1 cellular context compared by ENCODE assay signal in the genomic region with DNA sequence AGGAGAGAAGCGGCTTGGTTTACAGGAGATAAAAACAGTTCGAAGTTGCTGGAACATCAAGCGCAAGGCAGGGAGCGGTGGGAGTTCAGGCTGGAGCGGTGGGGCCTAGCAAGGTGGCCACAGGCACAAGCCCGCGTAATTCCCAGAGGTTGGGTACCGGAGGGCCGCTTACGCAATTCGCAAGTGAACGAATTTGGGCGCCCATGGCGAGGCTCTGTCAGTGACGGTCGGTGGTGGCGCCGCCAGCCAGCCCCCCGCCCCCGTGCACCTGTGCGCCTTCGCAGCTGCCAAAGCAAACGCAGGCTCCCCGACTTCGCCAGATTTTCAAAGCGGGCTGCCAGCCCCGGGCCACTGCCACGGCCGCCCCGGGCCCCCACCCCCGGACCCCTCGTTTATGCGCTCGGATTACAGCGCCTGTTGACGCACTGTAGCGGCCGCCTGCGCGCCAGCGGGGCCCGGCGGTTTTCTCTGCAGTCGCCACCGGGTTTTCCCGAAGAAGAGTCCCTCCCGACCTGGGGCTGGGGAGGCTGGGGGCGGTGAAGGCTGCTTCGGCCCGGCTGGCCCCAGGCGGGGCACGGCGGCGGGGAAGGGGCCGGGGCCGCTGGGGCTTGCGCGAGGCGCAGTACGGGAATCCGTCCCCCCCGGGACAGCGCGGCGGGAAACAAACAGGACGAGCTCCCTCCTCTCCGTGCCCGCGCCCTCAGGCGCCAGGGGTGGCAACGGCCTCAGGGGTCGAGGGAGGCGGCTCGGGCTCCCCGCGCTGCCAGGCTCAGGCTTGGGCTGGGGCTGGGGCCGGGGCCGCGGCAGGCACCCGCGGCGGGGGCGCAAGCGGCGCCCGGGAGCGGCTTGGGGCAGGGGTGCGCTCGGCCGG.
TF ChIP-seq lines count a peak whose summit lies in the region.

No MANE protein-coding gene starts in this region.

TF ChIP-seq in GM12878, 131 proteins besides CTCF, POLR2A, EP300 and RAD21 (continued from another document):
- TF ChIP-seq, protein P1, sequence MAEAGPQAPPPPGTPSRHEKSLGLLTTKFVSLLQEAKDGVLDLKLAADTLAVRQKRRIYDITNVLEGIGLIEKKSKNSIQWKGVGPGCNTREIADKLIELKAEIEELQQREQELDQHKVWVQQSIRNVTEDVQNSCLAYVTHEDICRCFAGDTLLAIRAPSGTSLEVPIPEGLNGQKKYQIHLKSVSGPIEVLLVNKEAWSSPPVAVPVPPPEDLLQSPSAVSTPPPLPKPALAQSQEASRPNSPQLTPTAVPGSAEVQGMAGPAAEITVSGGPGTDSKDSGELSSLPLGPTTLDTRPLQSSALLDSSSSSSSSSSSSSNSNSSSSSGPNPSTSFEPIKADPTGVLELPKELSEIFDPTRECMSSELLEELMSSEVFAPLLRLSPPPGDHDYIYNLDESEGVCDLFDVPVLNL (IDR thresholded peaks at IDR 0.05; ENCODE audit: low read depth, low read length) = no peak
- TF ChIP-seq FOXK2 (IDR thresholded peaks at IDR 0.05) (no peak), NFYA (IDR thresholded peaks at IDR 0.05; ENCODE audit: borderline replicate concordance, low read depth, low read length) (no peak), KLF5 (IDR thresholded peaks at IDR 0.05; ENCODE audit: partially characterized antibody) (no peak), NFIC (IDR thresholded peaks at IDR 0.05; ENCODE audit: low read depth, low read length) (no peak), RB1 (IDR thresholded peaks at IDR 0.05; ENCODE audit: borderline replicate concordance) (no peak)
- TF ChIP-seq, protein P2, sequence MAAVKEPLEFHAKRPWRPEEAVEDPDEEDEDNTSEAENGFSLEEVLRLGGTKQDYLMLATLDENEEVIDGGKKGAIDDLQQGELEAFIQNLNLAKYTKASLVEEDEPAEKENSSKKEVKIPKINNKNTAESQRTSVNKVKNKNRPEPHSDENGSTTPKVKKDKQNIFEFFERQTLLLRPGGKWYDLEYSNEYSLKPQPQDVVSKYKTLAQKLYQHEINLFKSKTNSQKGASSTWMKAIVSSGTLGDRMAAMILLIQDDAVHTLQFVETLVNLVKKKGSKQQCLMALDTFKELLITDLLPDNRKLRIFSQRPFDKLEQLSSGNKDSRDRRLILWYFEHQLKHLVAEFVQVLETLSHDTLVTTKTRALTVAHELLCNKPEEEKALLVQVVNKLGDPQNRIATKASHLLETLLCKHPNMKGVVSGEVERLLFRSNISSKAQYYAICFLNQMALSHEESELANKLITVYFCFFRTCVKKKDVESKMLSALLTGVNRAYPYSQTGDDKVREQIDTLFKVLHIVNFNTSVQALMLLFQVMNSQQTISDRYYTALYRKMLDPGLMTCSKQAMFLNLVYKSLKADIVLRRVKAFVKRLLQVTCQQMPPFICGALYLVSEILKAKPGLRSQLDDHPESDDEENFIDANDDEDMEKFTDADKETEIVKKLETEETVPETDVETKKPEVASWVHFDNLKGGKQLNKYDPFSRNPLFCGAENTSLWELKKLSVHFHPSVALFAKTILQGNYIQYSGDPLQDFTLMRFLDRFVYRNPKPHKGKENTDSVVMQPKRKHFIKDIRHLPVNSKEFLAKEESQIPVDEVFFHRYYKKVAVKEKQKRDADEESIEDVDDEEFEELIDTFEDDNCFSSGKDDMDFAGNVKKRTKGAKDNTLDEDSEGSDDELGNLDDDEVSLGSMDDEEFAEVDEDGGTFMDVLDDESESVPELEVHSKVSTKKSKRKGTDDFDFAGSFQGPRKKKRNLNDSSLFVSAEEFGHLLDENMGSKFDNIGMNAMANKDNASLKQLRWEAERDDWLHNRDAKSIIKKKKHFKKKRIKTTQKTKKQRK (IDR thresholded peaks at IDR 0.05; ENCODE audit: low read depth, low read length) = no peak
- TF ChIP-seq, protein P3, sequence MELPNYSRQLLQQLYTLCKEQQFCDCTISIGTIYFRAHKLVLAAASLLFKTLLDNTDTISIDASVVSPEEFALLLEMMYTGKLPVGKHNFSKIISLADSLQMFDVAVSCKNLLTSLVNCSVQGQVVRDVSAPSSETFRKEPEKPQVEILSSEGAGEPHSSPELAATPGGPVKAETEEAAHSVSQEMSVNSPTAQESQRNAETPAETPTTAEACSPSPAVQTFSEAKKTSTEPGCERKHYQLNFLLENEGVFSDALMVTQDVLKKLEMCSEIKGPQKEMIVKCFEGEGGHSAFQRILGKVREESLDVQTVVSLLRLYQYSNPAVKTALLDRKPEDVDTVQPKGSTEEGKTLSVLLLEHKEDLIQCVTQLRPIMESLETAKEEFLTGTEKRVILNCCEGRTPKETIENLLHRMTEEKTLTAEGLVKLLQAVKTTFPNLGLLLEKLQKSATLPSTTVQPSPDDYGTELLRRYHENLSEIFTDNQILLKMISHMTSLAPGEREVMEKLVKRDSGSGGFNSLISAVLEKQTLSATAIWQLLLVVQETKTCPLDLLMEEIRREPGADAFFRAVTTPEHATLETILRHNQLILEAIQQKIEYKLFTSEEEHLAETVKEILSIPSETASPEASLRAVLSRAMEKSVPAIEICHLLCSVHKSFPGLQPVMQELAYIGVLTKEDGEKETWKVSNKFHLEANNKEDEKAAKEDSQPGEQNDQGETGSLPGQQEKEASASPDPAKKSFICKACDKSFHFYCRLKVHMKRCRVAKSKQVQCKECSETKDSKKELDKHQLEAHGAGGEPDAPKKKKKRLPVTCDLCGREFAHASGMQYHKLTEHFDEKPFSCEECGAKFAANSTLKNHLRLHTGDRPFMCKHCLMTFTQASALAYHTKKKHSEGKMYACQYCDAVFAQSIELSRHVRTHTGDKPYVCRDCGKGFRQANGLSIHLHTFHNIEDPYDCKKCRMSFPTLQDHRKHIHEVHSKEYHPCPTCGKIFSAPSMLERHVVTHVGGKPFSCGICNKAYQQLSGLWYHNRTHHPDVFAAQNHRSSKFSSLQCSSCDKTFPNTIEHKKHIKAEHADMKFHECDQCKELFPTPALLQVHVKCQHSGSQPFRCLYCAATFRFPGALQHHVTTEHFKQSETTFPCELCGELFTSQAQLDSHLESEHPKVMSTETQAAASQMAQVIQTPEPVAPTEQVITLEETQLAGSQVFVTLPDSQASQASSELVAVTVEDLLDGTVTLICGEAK (IDR thresholded peaks at IDR 0.05; ENCODE audit: borderline replicate concordance) = no peak
- TF ChIP-seq, protein P4, sequence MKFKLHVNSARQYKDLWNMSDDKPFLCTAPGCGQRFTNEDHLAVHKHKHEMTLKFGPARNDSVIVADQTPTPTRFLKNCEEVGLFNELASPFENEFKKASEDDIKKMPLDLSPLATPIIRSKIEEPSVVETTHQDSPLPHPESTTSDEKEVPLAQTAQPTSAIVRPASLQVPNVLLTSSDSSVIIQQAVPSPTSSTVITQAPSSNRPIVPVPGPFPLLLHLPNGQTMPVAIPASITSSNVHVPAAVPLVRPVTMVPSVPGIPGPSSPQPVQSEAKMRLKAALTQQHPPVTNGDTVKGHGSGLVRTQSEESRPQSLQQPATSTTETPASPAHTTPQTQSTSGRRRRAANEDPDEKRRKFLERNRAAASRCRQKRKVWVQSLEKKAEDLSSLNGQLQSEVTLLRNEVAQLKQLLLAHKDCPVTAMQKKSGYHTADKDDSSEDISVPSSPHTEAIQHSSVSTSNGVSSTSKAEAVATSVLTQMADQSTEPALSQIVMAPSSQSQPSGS (IDR thresholded peaks at IDR 0.05; ENCODE audit: low read length) = no peak
